Comparison of ENCODE assay signal across 1 cellular context in the genomic region with DNA sequence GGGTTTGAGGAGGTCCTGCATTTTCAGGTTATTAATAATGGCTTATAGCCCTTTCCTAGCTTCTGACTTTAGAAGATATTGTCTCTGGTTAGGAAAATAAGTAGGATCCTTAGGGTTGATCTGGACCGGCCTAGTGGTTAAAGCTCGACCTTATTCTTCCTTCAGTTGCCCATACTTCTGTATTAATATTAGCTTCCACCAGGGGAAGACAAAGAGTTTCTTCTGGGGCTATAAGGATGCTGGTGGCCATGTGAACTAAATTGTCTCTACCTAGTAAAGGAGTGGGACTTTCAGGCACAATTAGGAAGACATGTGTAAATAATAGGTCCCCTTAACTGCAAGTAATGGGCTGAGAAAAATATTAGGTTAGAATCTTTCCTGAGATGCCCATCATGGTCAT.
TF ChIP-seq lines count a peak whose summit lies in the region.

No MANE protein-coding gene starts in this region.

TF ChIP-seq in endothelial cell of umbilical vein, 7 proteins besides CTCF, POLR2A, EP300 and RAD21:
- TF ChIP-seq, protein P1, sequence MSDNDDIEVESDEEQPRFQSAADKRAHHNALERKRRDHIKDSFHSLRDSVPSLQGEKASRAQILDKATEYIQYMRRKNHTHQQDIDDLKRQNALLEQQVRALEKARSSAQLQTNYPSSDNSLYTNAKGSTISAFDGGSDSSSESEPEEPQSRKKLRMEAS (IDR thresholded peaks at IDR 0.05; ENCODE audit: insufficient read depth, insufficient read length) = no peak
- TF ChIP-seq JUN (IDR thresholded peaks at IDR 0.05; ENCODE audit: borderline replicate concordance, insufficient read depth, insufficient read length, low read depth) = no peak
- no peak for TF ChIP-seq POLR2AphosphoS5 (IDR thresholded peaks at IDR 0.05; ENCODE audit: insufficient read depth, low read depth, low read length)
- no peak for TF ChIP-seq GATA2 (IDR thresholded peaks at IDR 0.05; ENCODE audit: insufficient read depth, insufficient read length, low read depth, low read length)
- TF ChIP-seq FOS (IDR thresholded peaks at IDR 0.05; ENCODE audit: borderline replicate concordance, insufficient read depth, low read length) = no peak
- no peak for TF ChIP-seq EZH2 (IDR thresholded peaks at IDR 0.05; ENCODE audit: borderline replicate concordance, low read depth, low read length, severe bottlenecking)
- TF ChIP-seq MYC (IDR thresholded peaks at IDR 0.05; ENCODE audit: low read depth, low read length) = no peak
